Comparison of ENCODE assay signal across 1 cellular context in the genomic region with DNA sequence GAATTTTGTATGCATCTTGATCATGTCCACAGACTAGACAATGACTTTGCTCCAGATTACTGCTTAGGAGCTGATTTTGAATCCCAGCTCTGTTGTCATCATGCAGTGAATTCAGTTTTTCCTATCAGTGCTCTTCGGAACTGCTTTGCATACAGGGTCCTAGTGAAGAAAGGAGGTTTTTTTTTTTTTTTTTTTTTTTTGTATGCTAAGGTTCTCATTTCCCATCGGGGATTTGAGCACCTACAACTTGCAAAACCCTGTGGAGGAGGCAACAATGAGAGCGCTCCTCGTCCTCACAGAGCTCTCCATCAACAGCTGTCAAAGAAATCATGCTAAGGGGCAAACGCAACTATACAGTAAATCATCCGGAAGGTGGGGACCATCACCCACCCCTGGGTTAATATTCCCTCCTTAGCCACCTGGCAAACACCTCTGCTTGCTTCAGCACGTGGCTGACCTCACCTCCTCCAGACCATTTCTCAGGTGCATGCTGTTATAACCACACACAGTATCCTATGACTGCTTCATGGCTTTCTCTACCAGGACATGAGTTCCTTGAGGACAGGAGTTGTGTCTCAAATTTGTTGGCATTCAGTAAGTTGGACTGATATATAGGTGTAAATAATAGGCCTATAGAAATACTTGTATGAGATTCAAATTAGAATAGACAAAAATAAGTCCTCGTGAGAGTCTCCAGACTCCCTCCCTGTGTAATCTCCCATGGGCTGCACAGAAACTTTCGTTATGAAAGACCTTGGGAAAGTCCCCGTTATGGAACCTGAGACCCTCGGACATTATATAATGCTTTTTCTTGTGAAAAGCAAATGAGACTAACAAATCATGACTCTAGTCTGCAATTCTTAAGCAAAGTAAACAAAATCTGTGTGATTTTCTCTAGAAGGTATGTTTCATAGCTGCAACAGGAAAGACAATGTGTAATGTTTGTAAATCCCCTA.
A peak's percentile ranks its signal among the peaks of the same experiment; 100 is the strongest.
TF ChIP-seq lines count a peak whose summit lies in the region.

No MANE protein-coding gene starts in this region.

TF ChIP-seq in GM12878, 131 proteins besides CTCF, POLR2A, EP300 and RAD21 (continued from another document):
- TF ChIP-seq CREM (IDR thresholded peaks at IDR 0.05; ENCODE audit: low read depth) (peak; percentile 54; the same call in 1 of the 2 replicates), DPF2 (IDR thresholded peaks at IDR 0.05) (peak; percentile 29; the same call in 1 of the 2 replicates), RFX5 (IDR thresholded peaks at IDR 0.05; ENCODE audit: low read depth, low read length) (no peak), MEF2B (IDR thresholded peaks at IDR 0.05; ENCODE audit: partially characterized antibody, poor library complexity, severe bottlenecking) (peak; percentile 95), FOS (IDR thresholded peaks at IDR 0.05; ENCODE audit: borderline replicate concordance, extremely low read depth, insufficient read length) (no peak), NR2F1 (conservative IDR thresholded peaks at IDR 0.05) (0 out of 2 replicates have a peak, but pooled peaks have one; percentile 33), EED (IDR thresholded peaks at IDR 0.05; ENCODE audit: low read depth) (peak; percentile 66), IRF4 (IDR thresholded peaks at IDR 0.05; ENCODE audit: low read depth, low read length) (peak; percentile 58; the same call in 1 of the 2 replicates), IKZF1 (conservative IDR thresholded peaks at IDR 0.05) (peak; percentile 49; the same call in 1 of the 2 replicates), ZNF24 (IDR thresholded peaks at IDR 0.05) (no peak), RUNX3 (IDR thresholded peaks at IDR 0.05; ENCODE audit: low read length) (peak; percentile 62; the same call in 1 of the 2 replicates), CEBPB (IDR thresholded peaks at IDR 0.05; ENCODE audit: borderline replicate concordance in 1 of 2, low read depth in 2 of 2, low read length in 2 of 2) (no peak)
TF ChIP-seq in GM12878: peak in this region for 33.
